2 cellular contexts compared by ENCODE assay signal in genomic region chr20:2799688-2800589, GRCh38.
TF ChIP-seq lines count a peak whose summit lies in the region.

No MANE protein-coding gene starts in this region.

TF ChIP-seq in IMR-90, 13 proteins besides CTCF, POLR2A, EP300 and RAD21:
- TF ChIP-seq ELK1 (IDR thresholded peaks at IDR 0.05; ENCODE audit: borderline replicate concordance, low read depth, low read length) = no peak
- TF ChIP-seq MXI1 (IDR thresholded peaks at IDR 0.05; ENCODE audit: borderline replicate concordance, low read depth, low read length) = no peak
- TF ChIP-seq CHD1 (IDR thresholded peaks at IDR 0.05; ENCODE audit: low read depth, low read length) = no peak
- TF ChIP-seq MAFK (IDR thresholded peaks at IDR 0.05; ENCODE audit: low read depth, low read length) = peak; percentile 37; the same call in 1 of the 2 replicates
- TF ChIP-seq RFX5 (IDR thresholded peaks at IDR 0.05; ENCODE audit: low read depth, low read length) = no peak
- no peak for TF ChIP-seq MAZ (IDR thresholded peaks at IDR 0.05; ENCODE audit: borderline replicate concordance, low read depth, low read length)
- no peak for TF ChIP-seq BHLHE40 (IDR thresholded peaks at IDR 0.05; ENCODE audit: low read depth, low read length)

TF ChIP-seq in neural cell, 6 proteins besides CTCF, POLR2A, EP300 and RAD21 (continued from another document):
- TF ChIP-seq REST (IDR thresholded peaks at IDR 0.05; ENCODE audit: borderline replicate concordance) (peak; percentile 87), EZH2 (IDR thresholded peaks at IDR 0.05; ENCODE audit: borderline replicate concordance, insufficient read depth, low read length, poor library complexity, severe bottlenecking) (no peak), TAF1 (IDR thresholded peaks at IDR 0.05; ENCODE audit: low read depth) (no peak), SMC3 (conservative IDR thresholded peaks at IDR 0.05; ENCODE audit: poor library complexity) (no peak)
